23 cellular contexts compared by ENCODE assay signal in the genomic region with DNA sequence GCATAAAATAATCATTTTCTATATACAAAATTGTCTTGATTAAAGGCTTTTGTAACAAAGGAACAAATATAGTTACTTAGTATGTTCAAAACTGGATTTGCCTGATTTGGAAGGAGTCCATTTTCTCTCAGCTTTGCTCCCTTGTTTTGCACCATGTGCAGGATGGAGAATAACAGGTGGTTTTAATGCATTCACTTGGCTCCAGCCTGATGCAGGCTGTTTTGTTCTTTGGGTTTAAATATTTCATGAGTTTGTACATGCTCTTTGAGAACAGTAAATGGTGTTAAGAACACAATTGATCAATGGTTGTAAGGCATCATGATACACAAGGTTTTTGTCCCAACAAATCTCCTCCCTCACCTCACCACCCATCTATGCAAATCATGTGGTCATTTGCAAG.
"Had no signal": no experiment of that assay in that cellular context is flagged by ENCODE, and none has a peak within 500 bp of the region (broad histone marks: within the 10 kb centered on the region; RNA-seq: fewer than 3 reads in every experiment).

No MANE protein-coding gene starts in this region.

- DNase-seq: IMR-90, Karpas-422, KG1, MG63, NCI-H1092, NCI-H1105 treated with DMSO at 0.1 percent for 48 hours, NCI-H1417 treated with DMSO at 0.1 percent for 48 hours, NCI-H146, NCI-H1694 treated with DMSO at 0.1 percent for 48 hours, NCI-H1930, NCI-H2081, NCI-H2107, NCI-H2171 treated with DMSO at 0.1 percent for 48 hours, NCI-H345, NCI-H446 treated with DMSO at 0.1 percent for 48 hours, NCI-H510A treated with DMSO at 0.1 percent for 48 hours, NCI-H69, NCI-H774, Right ventricle myocardium superior, RPMI8226, SIG-M5 had no signal

- H3K27ac ChIP-seq: SJSA1, SK-N-MC had no signal

- H3K4me3 ChIP-seq: MG63, SJSA1, SK-N-MC had no signal

- H3K27me3 ChIP-seq: MG63, SJSA1 had no signal
